In genomic region chr4:88610771-88611170, GRCh38 we compare ENCODE assay signal across 12 cellular contexts. TPM values are rescaled to one million over a fixed set of nuclear protein-coding genes. Genes with fewer than 3 reads are reported as not detected.
DNase-seq lines count a peak whose midpoint lies in the region; ATAC-seq and TF ChIP-seq lines count a peak whose summit lies in the region.
"Had no signal": no experiment of that assay in that cellular context is flagged by ENCODE, and none has a peak within 500 bp of the region (broad histone marks: within the 10 kb centered on the region; RNA-seq: fewer than 3 reads in every experiment).

No MANE protein-coding gene starts in this region.

- DNase-seq in RWPE2 (ENCODE audit: low spot score) (no peak), fibroblast of the aortic adventitia (ENCODE audit: low read depth) (peak; percentile 90), neuronal stem cell (ENCODE audit: low spot score) (no peak), OCI-LY7 (ENCODE audit: low spot score) (no peak), NCI-H2171 treated with DMSO at 0.1 percent for 48 hours (lab: John Stamatoyannopoulos, UW) (no peak), NCI-H2029 treated with DMSO at 0.1 percent for 48 hours (lab: John Stamatoyannopoulos, UW) (no peak)
- DNase-seq: activated naive CD4-positive, alpha-beta T cell treated with Interleukin-2 at 50 U/mL for 16 hours; DND-41; stimulated activated naive CD8-positive, alpha-beta T cell treated with anti-CD3 and anti-CD28 coated beads, Interleukin-15, Interleukin-2, amounts not matched to agents 100 U/mL and 50 U/mL, for 24 hours had no signal

- H4K91ac ChIP-seq in neuronal stem cell (ENCODE audit: low read depth, low read length, poor library complexity), result no peak overlapping the region

- no peak overlapping the region for H2AK5ac ChIP-seq in neuronal stem cell (ENCODE audit: low read depth, low read length)

- TF ChIP-seq CTCF in RWPE2 (IDR thresholded peaks at IDR 0.05; ENCODE audit: poor library complexity, severe bottlenecking), result no peak
- no peak for TF ChIP-seq CTCF in fibroblast of the aortic adventitia (IDR thresholded peaks at IDR 0.05; ENCODE audit: insufficient read depth, low read length)
- TF ChIP-seq CTCF in OCI-LY7 (conservative IDR thresholded peaks at IDR 0.05; ENCODE audit: low read length), result no peak

- H3K36me3 ChIP-seq in ACC112 (ENCODE audit: insufficient read depth, low read length) (peaks cover 24% of the 10 kb centered on the region), RWPE2 (ENCODE audit: low read depth) (peaks cover 77% of the 10 kb centered on the region), neuronal stem cell (replicated peaks in 1 of 2; ENCODE audit: control insufficient read depth in 2 of 2, insufficient read depth in 2 of 2, low read length in 2 of 2) (no peaks in the 10 kb centered on the region), OCI-LY7 (ENCODE audit: insufficient read depth, low read length) (peaks cover 31% of the 10 kb centered on the region)

- intact Hi-C loops in OCI-LY7 (cut with micrococcal nuclease; ENCODE audit: unreplicated experiment), result no loop called here

- peaks cover 55% of the 10 kb centered on the region for H3K4me1 ChIP-seq in ACC112 (ENCODE audit: control insufficient read depth, insufficient read depth, low read length, unreplicated experiment)
- peaks cover 73% of the 10 kb centered on the region for H3K4me1 ChIP-seq in RWPE2 (ENCODE audit: insufficient read depth, poor library complexity, severe bottlenecking)
- peaks cover 0 to 4% of the 10 kb centered on the region in 2 donors for H3K4me1 ChIP-seq in neuronal stem cell (ENCODE audit: control insufficient read depth in 2 of 2, insufficient read depth in 1 of 2, low read depth in 1 of 2, low read length in 2 of 2)
- peaks cover 10% of the 10 kb centered on the region for H3K4me1 ChIP-seq in OCI-LY7 (ENCODE audit: insufficient read depth, low read length, poor library complexity, severe bottlenecking)

- no peak overlapping the region for H3K18ac ChIP-seq in neuronal stem cell (ENCODE audit: low read length)

- H3K4me3 ChIP-seq in ACC112 (ENCODE audit: low read depth, low read length) (no peak overlapping the region), RWPE2 (ENCODE audit: severe bottlenecking) (no peak overlapping the region), fibroblast of the aortic adventitia (ENCODE audit: low read depth, low read length) (no peak overlapping the region), neuronal stem cell (ENCODE audit: low read length in 2 of 2) (no peak overlapping the region), OCI-LY7 (ENCODE audit: low read depth, low read length, poor library complexity, severe bottlenecking) (no peak overlapping the region)

- no peak overlapping the region for H2BK12ac ChIP-seq in neuronal stem cell (ENCODE audit: low read length)

- no peak overlapping the region for H3K4ac ChIP-seq in neuronal stem cell (ENCODE audit: low read length)

- no peak overlapping the region for H3K23ac ChIP-seq in neuronal stem cell (ENCODE audit: low read depth, low read length, poor library complexity)

- H3K14ac ChIP-seq in neuronal stem cell (ENCODE audit: low read length), result no peak overlapping the region

- CTCF ChIA-PET in OCI-LY7 (lab: Charles Lee; ENCODE audit: unreplicated experiment), result no interaction called here

- BruUV-seq in OCI-LY7 (replicated peaks; lab: Mats Ljungman, UMichigan), result no TSS peak

- peak overlapping the region; percentile 21 for H2AFZ ChIP-seq in ACC112 (ENCODE audit: low read length, unreplicated experiment)
- no peak overlapping the region for H2AFZ ChIP-seq in neuronal stem cell (ENCODE audit: low read length)
- no peak overlapping the region for H2AFZ ChIP-seq in OCI-LY7 (ENCODE audit: low read length)

- WGBS in neuronal stem cell (ENCODE audit: extremely low coverage in 2 of 2, insufficient read length in 2 of 2, insufficient replicate concordance in 1 of 2), 2 donors, result no CpG with 5 or more reads among the region's 5 CpGs

- no peak overlapping the region for H2BK5ac ChIP-seq in neuronal stem cell (ENCODE audit: low read length)

- H4K20me1 ChIP-seq in OCI-LY7 (ENCODE audit: insufficient read depth, low read length), result no peaks in the 10 kb centered on the region

- POLR2A ChIA-PET in OCI-LY7 (lab: Charles Lee), result interaction anchor here (0.6 kb wide), 1 partner anchor 1562 kb away, joined by 4 read pairs; no protein-coding TSS in a partner anchor

- H3K27me3 ChIP-seq in ACC112 (ENCODE audit: insufficient read depth, low read length) (no peaks in the 10 kb centered on the region), RWPE2 (ENCODE audit: insufficient read depth, poor library complexity, severe bottlenecking) (no peaks in the 10 kb centered on the region), neuronal stem cell (ENCODE audit: control insufficient read depth in 3 of 3, insufficient read depth in 3 of 3, low read depth in 1 of 3, low read length in 3 of 3) (no peaks in the 10 kb centered on the region)

- H2BK15ac ChIP-seq in neuronal stem cell (ENCODE audit: low read length), result no peak overlapping the region

- H4K8ac ChIP-seq in neuronal stem cell (ENCODE audit: low read depth, low read length), result no peak overlapping the region

- no peaks in the 10 kb centered on the region for H3K9me2 ChIP-seq in OCI-LY7 (ENCODE audit: insufficient read depth, low read length)

- H3K4me2 ChIP-seq in neuronal stem cell (ENCODE audit: insufficient read depth, low read length, poor library complexity, severe bottlenecking) (no peak overlapping the region), OCI-LY7 (ENCODE audit: low read length) (no peak overlapping the region)

- peak overlapping the region; percentile 12 for H3K9ac ChIP-seq in neuronal stem cell (ENCODE audit: low read depth, low read length, poor library complexity)
- H3K9ac ChIP-seq: KMS-11 had no signal

- no peaks in the 10 kb centered on the region for H3K79me1 ChIP-seq in neuronal stem cell (ENCODE audit: low read depth, low read length)

- no peak for ATAC-seq in RWPE2 (ENCODE audit: low read depth)
- no peak for ATAC-seq in HG02852 (IDR thresholded peaks at IDR 0.05; ENCODE audit: unreplicated experiment)
- ATAC-seq: stimulated activated naive CD8-positive, alpha-beta T cell treated with anti-CD3 and anti-CD28 coated beads, Interleukin-15, Interleukin-2, amounts not matched to agents 100 U/mL and 50 U/mL, for 24 hours had no signal

- H2BK120ac ChIP-seq in neuronal stem cell (ENCODE audit: low read depth, low read length), result no peak overlapping the region

- peak overlapping the region; percentile 98 for H3K27ac ChIP-seq in ACC112 (ENCODE audit: low read depth, low read length)
- H3K27ac ChIP-seq in RWPE2 (ENCODE audit: poor library complexity, severe bottlenecking), result peak overlapping the region; percentile 100
- H3K27ac ChIP-seq in neuronal stem cell (replicated peaks; ENCODE audit: low read length), result no peak overlapping the region
- H3K27ac ChIP-seq in OCI-LY7 (ENCODE audit: low read depth, low read length, poor library complexity, severe bottlenecking), result no peak overlapping the region
- H3K27ac ChIP-seq: KMS-11 had no signal

- H3K9me3 ChIP-seq in RWPE2 (ENCODE audit: severe bottlenecking) (peaks cover 5% of the 10 kb centered on the region), neuronal stem cell (replicated peaks in 1 of 2; ENCODE audit: control insufficient read depth in 2 of 2, insufficient read depth in 1 of 2, low read depth in 1 of 2, low read length in 2 of 2) (peaks cover 0 to 4% of the 10 kb centered on the region in 2 donors), OCI-LY7 (ENCODE audit: low read length) (no peaks in the 10 kb centered on the region)

- H3K79me2 ChIP-seq in ACC112 (ENCODE audit: control insufficient read depth, insufficient read depth, low read length, unreplicated experiment), result peaks cover 12% of the 10 kb centered on the region
- no peaks in the 10 kb centered on the region for H3K79me2 ChIP-seq in OCI-LY7 (ENCODE audit: insufficient read depth, low read depth, low read length)

RNA-seq across cellular contexts. Expression of gene HERC3, which starts 18.5 kb away (rescaled TPM):
- total RNA-seq in fibroblast of the aortic adventitia (ENCODE audit: low replicate concordance) (18.3 and 47.2 TPM in 2 replicates), OCI-LY7 (2022) (22.9 and 26.3 TPM in 2 replicates)
- 2.1 TPM for polyA plus RNA-seq in neuronal stem cell (2013, experiment 1 of 2)
- polyA plus RNA-seq in neuronal stem cell (2013, experiment 2 of 2), result 2.0 TPM
- 9.2 and 14.4 TPM in 2 replicates for total RNA-seq in OCI-LY7 (2014; rRNA removed; shearing (Covaris generic))

Comparison
In these comparisons a context has a peak if more than half of its experiments do, and no peak if none do; other contexts are left out.
1. H3K27ac ChIP-seq: peak in ACC112 (single experiment) and RWPE2 (single experiment); none in neuronal stem cell (single experiment) and OCI-LY7 (single experiment).